Comparison of ENCODE assay signal across 24 cellular contexts in genomic region chr10:35050556-35050955, GRCh38.
"Had no signal": no experiment of that assay in that cellular context is flagged by ENCODE, and none has a peak within 500 bp of the region (broad histone marks: within the 10 kb centered on the region; RNA-seq: fewer than 3 reads in every experiment).

No MANE protein-coding gene starts in this region.

- DNase-seq: activated CD4-positive, alpha-beta memory T cell treated with anti-CD3 and anti-CD28 coated beads, Interleukin-2, amount 10 ng/mL, durations not matched to agents 7 days and 5 days; activated CD4-positive, alpha-beta T cell treated with anti-CD3 and anti-CD28 coated beads for 36 hours; activated CD4-positive, alpha-beta T cell treated with anti-CD3 and anti-CD28 coated beads, Interleukin-2, amount 50 U/mL, for 1 hour; activated gamma-delta T cell; activated naive CD4-positive, alpha-beta T cell treated with anti-CD3 and anti-CD28 coated beads, Interleukin-2, amount 50 U/mL, for 16 hours; activated naive CD8-positive, alpha-beta T cell treated with anti-CD3 and anti-CD28 coated beads, Interleukin-2, amount 10 ng/mL, durations not matched to agents 7 days and 5 days; adrenal gland; anterior cingulate cortex; cerebellar nuclear complex; MG63; MV-4-11; NCI-H1092 treated with DMSO at 0.1 percent for 48 hours; NCI-H1417 treated with DMSO at 0.1 percent for 48 hours; NCI-H1694; NCI-H2081; NCI-H524; PC-3; SHP77; T-cell; T-helper 2 cell; T1000 had no signal

- H3K9me3 ChIP-seq: adrenal gland, MG63 had no signal

- H3K4me3 ChIP-seq: adrenal gland, MG63 had no signal

- ATAC-seq: activated CD4-positive, alpha-beta T cell treated with anti-CD3 and anti-CD28 coated beads for 36 hours; PC-3; T-cell had no signal

- H3K27me3 ChIP-seq: adrenal gland, MG63 had no signal

- H3K27ac ChIP-seq: adrenal gland, VCaP had no signal

- FAIRE-seq: colon, RCC 7860 had no signal
